Comparison of ENCODE assay signal across 14 cellular contexts in genomic region chr4:170198742-170199141, GRCh38.
DNase-seq lines count a peak whose midpoint lies in the region; ATAC-seq, FAIRE-seq and TF ChIP-seq lines count a peak whose summit lies in the region.
"Had no signal": no experiment of that assay in that cellular context is flagged by ENCODE, and none has a peak within 500 bp of the region (broad histone marks: within the 10 kb centered on the region; RNA-seq: fewer than 3 reads in every experiment).

No MANE protein-coding gene starts in this region.

- H2AFZ ChIP-seq in Karpas-422 (ENCODE audit: low read length) (no peak overlapping the region), astrocyte (ENCODE audit: low read depth, low read length) (no peak overlapping the region)

- POLR2A ChIA-PET in naive thymus-derived CD4-positive, alpha-beta T cell (lab: Charles Lee): no interaction called here

- CTCF ChIA-PET in naive thymus-derived CD4-positive, alpha-beta T cell (lab: Charles Lee): no interaction called here

- TF ChIP-seq CTCF in C4-2B (conservative IDR thresholded peaks at IDR 0.05): peak; percentile 67
- peak; percentile 14 for TF ChIP-seq CTCF in astrocyte (IDR thresholded peaks at IDR 0.05; ENCODE audit: insufficient read depth, low read depth, low read length)

- H3K4me2 ChIP-seq in Karpas-422 (ENCODE audit: low read depth, low read length, poor library complexity, severe bottlenecking): no peak overlapping the region
- H3K4me2 ChIP-seq in astrocyte (ENCODE audit: low read length): no peak overlapping the region

- DNase-seq in Karpas-422: peak; percentile 40
- DNase-seq in astrocyte (ENCODE audit: low read depth): no peak
- peak; percentile 20 for DNase-seq in kidney tubule cell (ENCODE audit: low spot score)
- no peak for DNase-seq in putamen (ENCODE audit: low spot score)
- DNase-seq in kidney glomerular epithelial cell (lab: John Stamatoyannopoulos, UW): no peak
- DNase-seq in naive thymus-derived CD4-positive, alpha-beta T cell: no peak
- DNase-seq: activated B cell treated with CpG ODN at 0.5 μM for 24 hours; CD4-positive, CD25-positive, alpha-beta regulatory T cell; natural killer cell; stimulated activated CD4-positive, alpha-beta T cell treated with anti-CD3 and anti-CD28 coated beads, Interleukin-2, amount 100 ng/mL, for 48 hours; substantia nigra had no signal

- no peaks in the 10 kb centered on the region for H3K79me2 ChIP-seq in Karpas-422 (ENCODE audit: low read length)
- no peaks in the 10 kb centered on the region for H3K79me2 ChIP-seq in astrocyte (ENCODE audit: insufficient read depth, low read length)

- no peaks in the 10 kb centered on the region for H3K4me1 Mint-ChIP-seq in astrocyte (ENCODE audit: low read depth, unreplicated experiment)
- H3K4me1 Mint-ChIP-seq in naive thymus-derived CD4-positive, alpha-beta T cell: no peaks in the 10 kb centered on the region
- H3K4me1 Mint-ChIP-seq: CD4-positive, CD25-positive, alpha-beta regulatory T cell; natural killer cell had no signal

- no peaks in the 10 kb centered on the region for H3K9me2 ChIP-seq in Karpas-422 (replicated peaks; ENCODE audit: insufficient read depth, low read length)

- no peak for FAIRE-seq in astrocyte (lab: Jason Lieb, UNC)
- FAIRE-seq: colon had no signal

- no peak overlapping the region for H3K4me3 Mint-ChIP-seq in astrocyte (ENCODE audit: unreplicated experiment)
- H3K4me3 Mint-ChIP-seq in naive thymus-derived CD4-positive, alpha-beta T cell: no peak overlapping the region
- H3K4me3 Mint-ChIP-seq: activated B cell treated with CpG ODN at 0.5 μM for 24 hours; CD4-positive, CD25-positive, alpha-beta regulatory T cell; natural killer cell had no signal

- no peaks in the 10 kb centered on the region for H4K20me1 ChIP-seq in Karpas-422 (ENCODE audit: insufficient read depth, low read depth, low read length)
- no peaks in the 10 kb centered on the region for H4K20me1 ChIP-seq in astrocyte (ENCODE audit: insufficient read depth, low read length)

- H3K4me1 ChIP-seq in Karpas-422 (ENCODE audit: low read length): no peaks in the 10 kb centered on the region
- no peaks in the 10 kb centered on the region for H3K4me1 ChIP-seq in astrocyte (ENCODE audit: insufficient read depth, low read length)
- H3K4me1 ChIP-seq in naive thymus-derived CD4-positive, alpha-beta T cell (ENCODE audit: control insufficient read depth in 2 of 2, insufficient read depth in 2 of 2, low read length in 2 of 2): no peaks in the 10 kb centered on the region

- intact Hi-C loops in naive thymus-derived CD4-positive, alpha-beta T cell (cut with micrococcal nuclease): no loop called here

- no peaks in the 10 kb centered on the region for H3K36me3 Mint-ChIP-seq in astrocyte (ENCODE audit: low read depth, unreplicated experiment)
- no peaks in the 10 kb centered on the region for H3K36me3 Mint-ChIP-seq in naive thymus-derived CD4-positive, alpha-beta T cell
- H3K36me3 Mint-ChIP-seq: CD4-positive, CD25-positive, alpha-beta regulatory T cell; natural killer cell had no signal

- H3K4me3 ChIP-seq in Karpas-422 (ENCODE audit: low read length) (no peak overlapping the region), astrocyte (ENCODE audit: insufficient read depth, low read depth, low read length) (no peak overlapping the region)
- H3K4me3 ChIP-seq in naive thymus-derived CD4-positive, alpha-beta T cell (ENCODE audit: low read length): no peak overlapping the region

- H3K9me3 Mint-ChIP-seq in astrocyte (ENCODE audit: unreplicated experiment): peaks cover 2% of the 10 kb centered on the region
- H3K9me3 Mint-ChIP-seq in naive thymus-derived CD4-positive, alpha-beta T cell: peaks cover 0 to 22% (median 8%) of the 10 kb centered on the region in 11 donors

- H3K9me3 ChIP-seq in Karpas-422 (ENCODE audit: low read length): no peaks in the 10 kb centered on the region
- H3K9me3 ChIP-seq in astrocyte (ENCODE audit: insufficient read depth, low read depth, low read length): no peaks in the 10 kb centered on the region
- no peaks in the 10 kb centered on the region for H3K9me3 ChIP-seq in naive thymus-derived CD4-positive, alpha-beta T cell (ENCODE audit: control insufficient read depth in 2 of 3, low read length in 3 of 3)

- H3K36me3 ChIP-seq in Karpas-422 (ENCODE audit: insufficient read depth, low read length) (no peaks in the 10 kb centered on the region), astrocyte (ENCODE audit: insufficient read depth, low read length) (no peaks in the 10 kb centered on the region)
- no peaks in the 10 kb centered on the region for H3K36me3 ChIP-seq in naive thymus-derived CD4-positive, alpha-beta T cell (ENCODE audit: control insufficient read depth in 2 of 3, insufficient read depth in 3 of 3, low read length in 3 of 3)

- no peaks in the 10 kb centered on the region for H3K27me3 Mint-ChIP-seq in astrocyte (ENCODE audit: low read depth, unreplicated experiment)
- H3K27me3 Mint-ChIP-seq in naive thymus-derived CD4-positive, alpha-beta T cell: peaks cover 0 to 7% (median 4%) of the 10 kb centered on the region in 5 donors
- H3K27me3 Mint-ChIP-seq: CD4-positive, CD25-positive, alpha-beta regulatory T cell had no signal

- H3K27me3 ChIP-seq in Karpas-422 (ENCODE audit: low read length): no peaks in the 10 kb centered on the region
- H3K27me3 ChIP-seq in astrocyte (ENCODE audit: insufficient read depth, low read length): no peaks in the 10 kb centered on the region
- no peaks in the 10 kb centered on the region for H3K27me3 ChIP-seq in naive thymus-derived CD4-positive, alpha-beta T cell (ENCODE audit: control insufficient read depth in 2 of 2, insufficient read depth in 2 of 2, low read length in 2 of 2)

- H3K9ac ChIP-seq in Karpas-422 (ENCODE audit: low read length) (no peak overlapping the region), astrocyte (ENCODE audit: low read length) (no peak overlapping the region)

- no peak for ATAC-seq in naive thymus-derived CD4-positive, alpha-beta T cell
- ATAC-seq in GM18502 (IDR thresholded peaks at IDR 0.05; ENCODE audit: poor library complexity, unreplicated experiment): no peak
- ATAC-seq: natural killer cell had no signal

- no peak overlapping the region for H3K27ac ChIP-seq in C4-2B
- no peak overlapping the region for H3K27ac ChIP-seq in Karpas-422 (ENCODE audit: low read length)
- H3K27ac ChIP-seq in astrocyte (ENCODE audit: low read depth, low read length): no peak overlapping the region
- no peak overlapping the region for H3K27ac ChIP-seq in naive thymus-derived CD4-positive, alpha-beta T cell (ENCODE audit: low read depth, low read length)

- H3K27ac Mint-ChIP-seq in astrocyte (ENCODE audit: unreplicated experiment): no peak overlapping the region
- no peak overlapping the region for H3K27ac Mint-ChIP-seq in naive thymus-derived CD4-positive, alpha-beta T cell
- H3K27ac Mint-ChIP-seq: activated B cell treated with CpG ODN at 0.5 μM for 24 hours; CD4-positive, CD25-positive, alpha-beta regulatory T cell; natural killer cell had no signal

Comparison
In these comparisons a context has a peak if more than half of its experiments do, and no peak if none do; other contexts are left out.
1. DNase-seq: peak in Karpas-422 (single experiment) and kidney tubule cell (single experiment); none in astrocyte (single experiment), putamen (single experiment), kidney glomerular epithelial cell (single experiment) and naive thymus-derived CD4-positive, alpha-beta T cell (0 of 9).